ENCODE assay signal across 16 cellular contexts in the genomic region with DNA sequence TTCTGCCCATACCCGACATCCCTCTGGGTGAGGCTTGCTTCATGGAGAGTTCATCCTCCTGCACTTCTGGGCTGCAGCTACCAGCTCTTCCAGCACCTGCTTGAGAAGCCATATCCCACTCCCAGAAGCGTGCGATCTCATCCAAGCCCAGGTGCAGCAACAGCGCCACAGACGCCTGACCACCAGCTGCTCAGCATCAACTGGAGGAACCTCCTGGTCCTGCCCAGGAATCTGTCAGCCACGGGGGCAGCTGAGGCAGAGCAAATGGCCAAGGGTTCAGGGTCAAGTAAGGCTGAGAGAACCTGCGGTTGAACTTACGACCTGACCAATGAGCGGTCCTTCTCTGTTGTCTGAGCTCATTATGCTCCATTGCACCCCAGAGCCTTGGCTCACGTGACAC.
DNase-seq lines count a peak whose midpoint lies in the region; ATAC-seq, FAIRE-seq and TF ChIP-seq lines count a peak whose summit lies in the region.
"Had no signal": no experiment of that assay in that cellular context is flagged by ENCODE, and none has a peak within 500 bp of the region (broad histone marks: within the 10 kb centered on the region; RNA-seq: fewer than 3 reads in every experiment).

No MANE protein-coding gene starts in this region.

- H3K79me2 ChIP-seq in DND-41 (ENCODE audit: insufficient read depth, low read length): no peaks in the 10 kb centered on the region

- DNase-seq in DND-41 (no peak), HTR-8/SVneo (ENCODE audit: insufficient read length, low spot score) (no peak), neuronal stem cell (ENCODE audit: low spot score) (no peak), RKO (ENCODE audit: low spot score) (no peak)
- DNase-seq: Caco-2; CD8-positive, alpha-beta T cell; GOT3; H9 had no signal

- no peak overlapping the region for H4K91ac ChIP-seq in neuronal stem cell (ENCODE audit: low read depth, low read length, poor library complexity)

- peaks cover 4% of the 10 kb centered on the region for H3K36me3 Mint-ChIP-seq in brain
- H3K36me3 Mint-ChIP-seq: CD14-positive monocyte; CD8-positive, alpha-beta T cell had no signal

- no peaks in the 10 kb centered on the region for H3K9me3 Mint-ChIP-seq in brain
- H3K9me3 Mint-ChIP-seq: CD8-positive, alpha-beta T cell; H9 had no signal

- no peak overlapping the region for H2BK12ac ChIP-seq in neuronal stem cell (ENCODE audit: low read length)

- WGBS in neuronal stem cell (ENCODE audit: extremely low coverage in 2 of 2, insufficient read length in 2 of 2, insufficient replicate concordance in 1 of 2), 2 donors: no CpG with 5 or more reads among the region's 10 CpGs

- H3K23ac ChIP-seq in neuronal stem cell (ENCODE audit: low read depth, low read length, poor library complexity): no peak overlapping the region

- H3K27ac Mint-ChIP-seq in brain: peak overlapping the region in 3 of 5 experiments; percentile 13 to 74 (median 52)
- H3K27ac Mint-ChIP-seq: CD14-positive monocyte; CD8-positive, alpha-beta T cell had no signal

- H2BK120ac ChIP-seq in neuronal stem cell (ENCODE audit: low read depth, low read length): no peak overlapping the region

- no peak overlapping the region for H2BK5ac ChIP-seq in neuronal stem cell (ENCODE audit: low read length)

- no peak overlapping the region for H3K4me3 Mint-ChIP-seq in brain
- H3K4me3 Mint-ChIP-seq: CD14-positive monocyte; CD8-positive, alpha-beta T cell; H9 had no signal

- H3K27me3 ChIP-seq in DND-41 (ENCODE audit: insufficient read depth, low read length, poor library complexity) (no peaks in the 10 kb centered on the region), neuronal stem cell (ENCODE audit: control insufficient read depth in 3 of 3, insufficient read depth in 3 of 3, low read depth in 1 of 3, low read length in 3 of 3) (no peaks in the 10 kb centered on the region)

- H3K27ac ChIP-seq in DND-41 (ENCODE audit: low read length): no peak overlapping the region
- no peak overlapping the region for H3K27ac ChIP-seq in neuronal stem cell (replicated peaks; ENCODE audit: low read length)
- H3K27ac ChIP-seq: A549 had no signal

- H3K4ac ChIP-seq in neuronal stem cell (ENCODE audit: low read length): no peak overlapping the region

- H4K20me1 ChIP-seq in DND-41 (ENCODE audit: insufficient read depth, low read length): no peaks in the 10 kb centered on the region

- H3K14ac ChIP-seq in neuronal stem cell (ENCODE audit: low read length): no peak overlapping the region

- H3K9me3 ChIP-seq in DND-41 (ENCODE audit: insufficient read depth, low read length, severe bottlenecking) (peaks cover under 1% of the 10 kb centered on the region), neuronal stem cell (replicated peaks in 1 of 2; ENCODE audit: control insufficient read depth in 2 of 2, insufficient read depth in 1 of 2, low read depth in 1 of 2, low read length in 2 of 2) (no peaks in the 10 kb centered on the region)
- H3K9me3 ChIP-seq: A549, Caco-2 had no signal

- H3K4me3 ChIP-seq in DND-41 (ENCODE audit: low read depth in 1 of 2, low read length in 2 of 2) (no peak overlapping the region), neuronal stem cell (ENCODE audit: low read length in 2 of 2) (peak overlapping the region in 1 of 2 donors; percentile 13)
- H3K4me3 ChIP-seq: A549, GM12878 had no signal

- FAIRE-seq in HTR-8/SVneo (lab: Jason Lieb, UNC): peak; percentile 33
- FAIRE-seq: A549, GM12878, GM18507, HepG2 had no signal

- H3K4me1 ChIP-seq in DND-41 (ENCODE audit: insufficient read depth, low read length): peaks cover 8% of the 10 kb centered on the region
- peaks cover 0 to 9% of the 10 kb centered on the region in 2 donors for H3K4me1 ChIP-seq in neuronal stem cell (ENCODE audit: control insufficient read depth in 2 of 2, insufficient read depth in 1 of 2, low read depth in 1 of 2, low read length in 2 of 2)
- H3K4me1 ChIP-seq: A549, Caco-2 had no signal

- no peaks in the 10 kb centered on the region for H3K36me3 ChIP-seq in DND-41 (ENCODE audit: insufficient read depth, low read length)
- H3K36me3 ChIP-seq in neuronal stem cell (replicated peaks in 1 of 2; ENCODE audit: control insufficient read depth in 2 of 2, insufficient read depth in 2 of 2, low read length in 2 of 2): peaks cover 0 to 3% of the 10 kb centered on the region in 2 donors

- H2BK15ac ChIP-seq in neuronal stem cell (ENCODE audit: low read length): no peak overlapping the region

- peak overlapping the region; percentile 55 for H3K18ac ChIP-seq in neuronal stem cell (ENCODE audit: low read length)

- H2AFZ ChIP-seq in DND-41 (ENCODE audit: low read depth, low read length) (no peak overlapping the region), neuronal stem cell (ENCODE audit: low read length) (peak overlapping the region; percentile 33)

- no peak for TF ChIP-seq CTCF in DND-41 (IDR thresholded peaks at IDR 0.05; ENCODE audit: borderline replicate concordance, extremely low read depth, low read length, poor library complexity, severe bottlenecking)
- no peak for TF ChIP-seq CTCF in brain (conservative IDR thresholded peaks at IDR 0.05)

- peak overlapping the region; percentile 16 for H2AK5ac ChIP-seq in neuronal stem cell (ENCODE audit: low read depth, low read length)

- H3K27me3 Mint-ChIP-seq in brain: no peaks in the 10 kb centered on the region

- ATAC-seq in DND-41 (ENCODE audit: insufficient read depth, low read depth): peak; percentile 15; the same call in 1 of the 3 replicates
- ATAC-seq in GM21529 (IDR thresholded peaks at IDR 0.05; ENCODE audit: unreplicated experiment): no peak
- ATAC-seq in GM21825 (IDR thresholded peaks at IDR 0.05; ENCODE audit: unreplicated experiment): no peak
- ATAC-seq: A549; CD8-positive, alpha-beta T cell; GM12878; HepG2 had no signal

- no peaks in the 10 kb centered on the region for H3K79me1 ChIP-seq in neuronal stem cell (ENCODE audit: low read depth, low read length)

- H3K4me2 ChIP-seq in DND-41 (ENCODE audit: insufficient read depth, low read length) (no peak overlapping the region), neuronal stem cell (ENCODE audit: insufficient read depth, low read length, poor library complexity, severe bottlenecking) (no peak overlapping the region)
- H3K4me2 ChIP-seq: A549 had no signal

- H3K4me1 Mint-ChIP-seq in brain: peaks cover 23% of the 10 kb centered on the region
- H3K4me1 Mint-ChIP-seq: CD14-positive monocyte, H9 had no signal

- no peak overlapping the region for H4K8ac ChIP-seq in neuronal stem cell (ENCODE audit: low read depth, low read length)

- H3K9ac ChIP-seq in DND-41 (ENCODE audit: low read depth, low read length) (no peak overlapping the region), neuronal stem cell (ENCODE audit: low read depth, low read length, poor library complexity) (no peak overlapping the region)
